In the genomic region with DNA sequence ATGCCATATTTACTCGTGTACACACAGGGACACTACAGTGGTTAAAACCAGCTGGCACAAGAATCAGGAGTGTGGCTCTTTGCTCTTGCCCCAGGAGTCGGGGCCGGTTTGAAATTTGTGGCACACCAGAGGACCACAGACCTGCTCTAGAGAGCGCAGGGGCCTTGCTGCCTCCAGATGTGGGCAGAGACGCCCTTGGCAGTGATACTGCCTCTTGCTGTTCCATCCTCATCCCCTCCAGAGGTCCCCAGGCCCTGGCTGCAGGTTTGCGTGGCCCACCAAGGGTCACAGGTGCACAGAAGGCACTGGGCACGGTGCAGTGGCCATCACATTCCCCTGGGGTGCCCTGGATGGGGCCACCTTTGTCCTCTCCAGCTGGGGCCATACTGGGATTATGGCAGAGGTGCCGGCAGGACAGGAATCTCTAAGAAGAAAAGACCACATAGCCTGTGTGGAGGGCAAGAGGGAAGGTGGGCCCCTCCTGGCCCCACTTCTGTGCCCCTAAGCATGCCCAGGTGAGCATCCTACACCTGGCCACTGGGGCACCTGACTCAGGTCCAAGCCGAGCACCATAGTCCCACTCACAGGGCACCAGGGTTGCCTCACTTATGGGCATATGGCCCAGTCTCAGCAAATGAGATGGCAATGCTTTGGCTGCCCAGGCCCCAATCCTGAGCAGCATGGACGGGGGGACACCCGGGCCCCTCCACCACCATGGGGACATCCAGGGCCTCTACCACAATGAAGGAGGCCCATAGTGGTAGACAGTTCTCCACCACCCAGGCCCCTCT, we compare ENCODE assay signal across 20 cellular contexts. TPM values are rescaled to one million over a fixed set of nuclear protein-coding genes. Genes with fewer than 3 reads are reported as not detected.
DNase-seq lines count a peak whose midpoint lies in the region; ATAC-seq, FAIRE-seq and TF ChIP-seq lines count a peak whose summit lies in the region.
"Had no signal": no experiment of that assay in that cellular context is flagged by ENCODE, and none has a peak within 500 bp of the region (broad histone marks: within the 10 kb centered on the region; RNA-seq: fewer than 3 reads in every experiment).

No MANE protein-coding gene starts in this region.

- H3K27me3 Mint-ChIP-seq in activated naive CD8-positive, alpha-beta T cell treated with anti-CD3 and anti-CD28 coated beads, Interleukin-2, amount 50 U/mL, for 24 hours: peaks cover 1% of the 10 kb centered on the region
- H3K27me3 Mint-ChIP-seq in nephron (ENCODE audit: low read depth): peaks cover 39% of the 10 kb centered on the region
- peaks cover 5% of the 10 kb centered on the region for H3K27me3 Mint-ChIP-seq in activated CD4-positive, alpha-beta memory T cell treated with anti-CD3 and anti-CD28 coated beads, Interleukin-2, amount 10 ng/mL, durations not matched to agents 7 days and 5 days

- peaks cover 9% of the 10 kb centered on the region for H3K9me3 Mint-ChIP-seq in activated naive CD8-positive, alpha-beta T cell treated with anti-CD3 and anti-CD28 coated beads, Interleukin-2, amount 50 U/mL, for 24 hours
- peaks cover 10% of the 10 kb centered on the region for H3K9me3 Mint-ChIP-seq in nephron
- peaks cover 16% of the 10 kb centered on the region for H3K9me3 Mint-ChIP-seq in activated CD4-positive, alpha-beta memory T cell treated with anti-CD3 and anti-CD28 coated beads, Interleukin-2, amount 10 ng/mL, durations not matched to agents 7 days and 5 days

- H3K27ac Mint-ChIP-seq in activated naive CD8-positive, alpha-beta T cell treated with anti-CD3 and anti-CD28 coated beads, Interleukin-2, amount 50 U/mL, for 24 hours: peak overlapping the region; percentile 59
- peak overlapping the region in 2 of 3 experiments; percentile 22 to 70 for H3K27ac Mint-ChIP-seq in nephron
- H3K27ac Mint-ChIP-seq in activated CD4-positive, alpha-beta memory T cell treated with anti-CD3 and anti-CD28 coated beads, Interleukin-2, amount 10 ng/mL, durations not matched to agents 7 days and 5 days: no peak overlapping the region

- peak; percentile 19 for DNase-seq in left ventricle myocardium superior
- no peak for DNase-seq in heart right ventricle
- no peak for DNase-seq in activated naive CD8-positive, alpha-beta T cell treated with anti-CD3 and anti-CD28 coated beads, Interleukin-2, amount 50 U/mL, for 24 hours
- no peak for DNase-seq in activated CD4-positive, alpha-beta memory T cell treated with anti-CD3 and anti-CD28 coated beads, Interleukin-2, amount 10 ng/mL, durations not matched to agents 7 days and 5 days
- no peak for DNase-seq in RCC 7860 (ENCODE audit: low spot score)
- DNase-seq: C1 segment of cervical spinal cord, DMS79, H9, IMR-90, Karpas-422, NCI-H1436, NCI-H1930, NCI-H345, NCI-H524 treated with DMSO at 0.1 percent for 48 hours had no signal

- WGBS in heart right ventricle, 2 donors: 90 to 91% methylated on average over 11 of the region's 11 CpGs

- ATAC-seq in left ventricle myocardium superior (no peak), heart right ventricle (no peak), HG02852 (IDR thresholded peaks at IDR 0.05; ENCODE audit: unreplicated experiment) (no peak)
- no peak for ATAC-seq in activated naive CD8-positive, alpha-beta T cell treated with anti-CD3 and anti-CD28 coated beads, Interleukin-2, amount 50 U/mL, for 24 hours

- CTCF ChIA-PET in activated CD4-positive, alpha-beta memory T cell treated with anti-CD3 and anti-CD28 coated beads, Interleukin-2, amount 10 ng/mL, durations not matched to agents 7 days and 5 days (lab: Charles Lee): no interaction called here

- intact Hi-C loops in left ventricle myocardium superior (cut with micrococcal nuclease) (no loop called here), heart right ventricle (cut with DNase I) (loop anchor here in 3 of 10 donors (10.0 kb wide), 2 partner anchors 179 to 329 kb away; partner anchors contain the start of gene PDGFA (in 2 of the 3))

- H3K4me3 ChIP-seq in heart right ventricle: no peak overlapping the region

- no peak for FAIRE-seq in RCC 7860 (lab: Jason Lieb, UNC)

- H3K27me3 ChIP-seq in heart right ventricle: peaks cover 0 to 15% (median 0%) of the 10 kb centered on the region in 7 donors

- H3K4me3 Mint-ChIP-seq in activated naive CD8-positive, alpha-beta T cell treated with anti-CD3 and anti-CD28 coated beads, Interleukin-2, amount 50 U/mL, for 24 hours: no peak overlapping the region
- H3K4me3 Mint-ChIP-seq in nephron: peak overlapping the region in 2 of 3 experiments; percentile 39 to 51
- H3K4me3 Mint-ChIP-seq in activated CD4-positive, alpha-beta memory T cell treated with anti-CD3 and anti-CD28 coated beads, Interleukin-2, amount 10 ng/mL, durations not matched to agents 7 days and 5 days: no peak overlapping the region

- no peak overlapping the region for H3K27ac ChIP-seq in heart right ventricle
- H3K27ac ChIP-seq: HL-60 had no signal

- H3K36me3 ChIP-seq in heart right ventricle: no peaks in the 10 kb centered on the region

- H3K4me1 Mint-ChIP-seq in activated naive CD8-positive, alpha-beta T cell treated with anti-CD3 and anti-CD28 coated beads, Interleukin-2, amount 50 U/mL, for 24 hours: peaks cover 3% of the 10 kb centered on the region
- peaks cover 19% of the 10 kb centered on the region for H3K4me1 Mint-ChIP-seq in nephron
- H3K4me1 Mint-ChIP-seq in activated CD4-positive, alpha-beta memory T cell treated with anti-CD3 and anti-CD28 coated beads, Interleukin-2, amount 10 ng/mL, durations not matched to agents 7 days and 5 days: peaks cover 6% of the 10 kb centered on the region

- no peak for TF ChIP-seq CTCF in heart right ventricle (IDR thresholded peaks at IDR 0.05)
- no peak for TF ChIP-seq CTCF in nephron (IDR thresholded peaks at IDR 0.05; ENCODE audit: unreplicated experiment in 3 of 3)

- H3K9me3 ChIP-seq in heart right ventricle: no peaks in the 10 kb centered on the region

- POLR2A ChIA-PET in activated CD4-positive, alpha-beta memory T cell treated with anti-CD3 and anti-CD28 coated beads, Interleukin-2, amount 10 ng/mL, durations not matched to agents 7 days and 5 days (lab: Charles Lee): no interaction called here

- H3K36me3 Mint-ChIP-seq in activated naive CD8-positive, alpha-beta T cell treated with anti-CD3 and anti-CD28 coated beads, Interleukin-2, amount 50 U/mL, for 24 hours (ENCODE audit: low read depth): no peaks in the 10 kb centered on the region
- H3K36me3 Mint-ChIP-seq in nephron (ENCODE audit: low read depth): peaks cover 8% of the 10 kb centered on the region
- H3K36me3 Mint-ChIP-seq in activated CD4-positive, alpha-beta memory T cell treated with anti-CD3 and anti-CD28 coated beads, Interleukin-2, amount 10 ng/mL, durations not matched to agents 7 days and 5 days (ENCODE audit: low read depth): peaks cover 7% of the 10 kb centered on the region

- H3K4me1 ChIP-seq in heart right ventricle: peaks cover 4 to 18% (median 12%) of the 10 kb centered on the region in 9 donors

RNA-seq across cellular contexts. Expression of gene FOXL3, which starts 45.6 kb away (rescaled TPM):
- not detected for total RNA-seq in left ventricle myocardium superior
- not detected for total RNA-seq in heart right ventricle
- polyA plus RNA-seq in heart right ventricle: not detected
- not detected for total RNA-seq in activated CD4-positive, alpha-beta memory T cell treated with anti-CD3 and anti-CD28 coated beads, Interleukin-2, amount 10 ng/mL, durations not matched to agents 7 days and 5 days
- total RNA-seq: A673, H9, HT1080, IMR-90, MCF 10A had no signal
- polyA plus RNA-seq: IMR-90 had no signal

Comparison
In these comparisons a context has a peak if more than half of its experiments do, and no peak if none do; other contexts are left out.
1. H3K4me3 Mint-ChIP-seq: peak in nephron (2 of 3); none in activated naive CD8-positive, alpha-beta T cell treated with anti-CD3 and anti-CD28 coated beads, Interleukin-2, amount 50 U/mL, for 24 hours (single experiment) and activated CD4-positive, alpha-beta memory T cell treated with anti-CD3 and anti-CD28 coated beads, Interleukin-2, amount 10 ng/mL, durations not matched to agents 7 days and 5 days (single experiment).